Comparison of ENCODE assay signal across 1 cellular context in the genomic region with DNA sequence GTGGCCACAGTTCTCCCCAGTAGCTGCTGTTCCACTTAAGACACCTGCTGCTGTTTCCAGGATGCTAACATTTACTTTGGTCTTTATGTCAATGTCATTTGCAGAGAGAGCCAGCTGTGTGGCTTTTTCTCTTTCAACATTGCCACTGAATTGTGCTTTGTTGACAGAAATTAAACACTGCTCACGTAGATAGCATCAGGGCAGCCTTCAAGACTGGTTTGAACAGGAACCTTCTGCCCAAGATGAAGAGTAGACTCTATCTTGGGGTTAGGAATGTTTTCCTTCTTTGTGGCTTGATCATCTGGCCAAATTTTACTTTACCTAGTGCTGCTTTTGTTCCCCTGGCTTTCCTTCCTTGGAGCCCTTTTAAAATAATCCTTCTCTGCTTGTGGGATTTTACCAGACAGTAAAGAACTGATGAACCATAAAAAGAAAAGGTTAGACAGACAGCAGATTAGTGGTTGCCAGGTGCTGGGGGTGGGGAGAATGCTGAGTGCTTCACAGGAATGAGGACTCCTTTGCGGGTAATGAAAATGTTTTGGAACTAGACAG.
TF ChIP-seq lines count a peak whose summit lies in the region.

No MANE protein-coding gene starts in this region.

TF ChIP-seq in HepG2, 621 proteins besides CTCF, POLR2A, EP300 and RAD21 (continued from another document and continues in another):
- TF ChIP-seq, protein P1, sequence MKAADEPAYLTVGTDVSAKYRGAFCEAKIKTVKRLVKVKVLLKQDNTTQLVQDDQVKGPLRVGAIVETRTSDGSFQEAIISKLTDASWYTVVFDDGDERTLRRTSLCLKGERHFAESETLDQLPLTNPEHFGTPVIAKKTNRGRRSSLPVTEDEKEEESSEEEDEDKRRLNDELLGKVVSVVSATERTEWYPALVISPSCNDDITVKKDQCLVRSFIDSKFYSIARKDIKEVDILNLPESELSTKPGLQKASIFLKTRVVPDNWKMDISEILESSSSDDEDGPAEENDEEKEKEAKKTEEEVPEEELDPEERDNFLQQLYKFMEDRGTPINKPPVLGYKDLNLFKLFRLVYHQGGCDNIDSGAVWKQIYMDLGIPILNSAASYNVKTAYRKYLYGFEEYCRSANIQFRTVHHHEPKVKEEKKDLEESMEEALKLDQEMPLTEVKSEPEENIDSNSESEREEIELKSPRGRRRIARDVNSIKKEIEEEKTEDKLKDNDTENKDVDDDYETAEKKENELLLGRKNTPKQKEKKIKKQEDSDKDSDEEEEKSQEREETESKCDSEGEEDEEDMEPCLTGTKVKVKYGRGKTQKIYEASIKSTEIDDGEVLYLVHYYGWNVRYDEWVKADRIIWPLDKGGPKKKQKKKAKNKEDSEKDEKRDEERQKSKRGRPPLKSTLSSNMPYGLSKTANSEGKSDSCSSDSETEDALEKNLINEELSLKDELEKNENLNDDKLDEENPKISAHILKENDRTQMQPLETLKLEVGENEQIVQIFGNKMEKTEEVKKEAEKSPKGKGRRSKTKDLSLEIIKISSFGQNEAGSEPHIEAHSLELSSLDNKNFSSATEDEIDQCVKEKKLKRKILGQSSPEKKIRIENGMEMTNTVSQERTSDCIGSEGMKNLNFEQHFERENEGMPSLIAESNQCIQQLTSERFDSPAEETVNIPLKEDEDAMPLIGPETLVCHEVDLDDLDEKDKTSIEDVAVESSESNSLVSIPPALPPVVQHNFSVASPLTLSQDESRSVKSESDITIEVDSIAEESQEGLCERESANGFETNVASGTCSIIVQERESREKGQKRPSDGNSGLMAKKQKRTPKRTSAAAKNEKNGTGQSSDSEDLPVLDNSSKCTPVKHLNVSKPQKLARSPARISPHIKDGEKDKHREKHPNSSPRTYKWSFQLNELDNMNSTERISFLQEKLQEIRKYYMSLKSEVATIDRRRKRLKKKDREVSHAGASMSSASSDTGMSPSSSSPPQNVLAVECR (CRISPR knock-in tag; IDR thresholded peaks at IDR 0.05; ENCODE audit: borderline replicate concordance) = peak; percentile 38; the same call in 1 of the 2 replicates
- TF ChIP-seq IRX3 (CRISPR knock-in tag; IDR thresholded peaks at IDR 0.05; ENCODE audit: borderline replicate concordance, low read depth) = no peak
- no peak for TF ChIP-seq TERF1 (CRISPR knock-in tag; IDR thresholded peaks at IDR 0.05)
- TF ChIP-seq ZNF468 (CRISPR knock-in tag; IDR thresholded peaks at IDR 0.05) = no peak
- TF ChIP-seq, protein P2, sequence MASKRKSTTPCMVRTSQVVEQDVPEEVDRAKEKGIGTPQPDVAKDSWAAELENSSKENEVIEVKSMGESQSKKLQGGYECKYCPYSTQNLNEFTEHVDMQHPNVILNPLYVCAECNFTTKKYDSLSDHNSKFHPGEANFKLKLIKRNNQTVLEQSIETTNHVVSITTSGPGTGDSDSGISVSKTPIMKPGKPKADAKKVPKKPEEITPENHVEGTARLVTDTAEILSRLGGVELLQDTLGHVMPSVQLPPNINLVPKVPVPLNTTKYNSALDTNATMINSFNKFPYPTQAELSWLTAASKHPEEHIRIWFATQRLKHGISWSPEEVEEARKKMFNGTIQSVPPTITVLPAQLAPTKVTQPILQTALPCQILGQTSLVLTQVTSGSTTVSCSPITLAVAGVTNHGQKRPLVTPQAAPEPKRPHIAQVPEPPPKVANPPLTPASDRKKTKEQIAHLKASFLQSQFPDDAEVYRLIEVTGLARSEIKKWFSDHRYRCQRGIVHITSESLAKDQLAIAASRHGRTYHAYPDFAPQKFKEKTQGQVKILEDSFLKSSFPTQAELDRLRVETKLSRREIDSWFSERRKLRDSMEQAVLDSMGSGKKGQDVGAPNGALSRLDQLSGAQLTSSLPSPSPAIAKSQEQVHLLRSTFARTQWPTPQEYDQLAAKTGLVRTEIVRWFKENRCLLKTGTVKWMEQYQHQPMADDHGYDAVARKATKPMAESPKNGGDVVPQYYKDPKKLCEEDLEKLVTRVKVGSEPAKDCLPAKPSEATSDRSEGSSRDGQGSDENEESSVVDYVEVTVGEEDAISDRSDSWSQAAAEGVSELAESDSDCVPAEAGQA (IDR thresholded peaks at IDR 0.05; ENCODE audit: low read depth) = no peak
- TF ChIP-seq, protein P2 (CRISPR knock-in tag; IDR thresholded peaks at IDR 0.05; ENCODE audit: borderline replicate concordance) = no peak
- TF ChIP-seq ZNF430 (CRISPR knock-in tag; IDR thresholded peaks at IDR 0.05) = no peak
- no peak for TF ChIP-seq ZNF274 (CRISPR knock-in tag; IDR thresholded peaks at IDR 0.05)
- TF ChIP-seq ZNF33A (CRISPR knock-in tag; IDR thresholded peaks at IDR 0.05; ENCODE audit: borderline replicate concordance) = no peak
- no peak for TF ChIP-seq CHCHD3 (CRISPR knock-in tag; IDR thresholded peaks at IDR 0.05)
- TF ChIP-seq CREB1 (IDR thresholded peaks at IDR 0.05) = no peak
- TF ChIP-seq CREB1 (CRISPR knock-in tag; IDR thresholded peaks at IDR 0.05) = no peak; the same call in 1 of the 2 replicates
- TF ChIP-seq, protein P3, sequence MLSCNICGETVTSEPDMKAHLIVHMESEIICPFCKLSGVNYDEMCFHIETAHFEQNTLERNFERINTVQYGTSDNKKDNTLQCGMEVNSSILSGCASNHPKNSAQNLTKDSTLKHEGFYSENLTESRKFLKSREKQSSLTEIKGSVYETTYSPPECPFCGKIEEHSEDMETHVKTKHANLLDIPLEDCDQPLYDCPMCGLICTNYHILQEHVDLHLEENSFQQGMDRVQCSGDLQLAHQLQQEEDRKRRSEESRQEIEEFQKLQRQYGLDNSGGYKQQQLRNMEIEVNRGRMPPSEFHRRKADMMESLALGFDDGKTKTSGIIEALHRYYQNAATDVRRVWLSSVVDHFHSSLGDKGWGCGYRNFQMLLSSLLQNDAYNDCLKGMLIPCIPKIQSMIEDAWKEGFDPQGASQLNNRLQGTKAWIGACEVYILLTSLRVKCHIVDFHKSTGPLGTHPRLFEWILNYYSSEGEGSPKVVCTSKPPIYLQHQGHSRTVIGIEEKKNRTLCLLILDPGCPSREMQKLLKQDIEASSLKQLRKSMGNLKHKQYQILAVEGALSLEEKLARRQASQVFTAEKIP (CRISPR knock-in tag; IDR thresholded peaks at IDR 0.05; ENCODE audit: borderline replicate concordance) = no peak
- TF ChIP-seq, protein P4, sequence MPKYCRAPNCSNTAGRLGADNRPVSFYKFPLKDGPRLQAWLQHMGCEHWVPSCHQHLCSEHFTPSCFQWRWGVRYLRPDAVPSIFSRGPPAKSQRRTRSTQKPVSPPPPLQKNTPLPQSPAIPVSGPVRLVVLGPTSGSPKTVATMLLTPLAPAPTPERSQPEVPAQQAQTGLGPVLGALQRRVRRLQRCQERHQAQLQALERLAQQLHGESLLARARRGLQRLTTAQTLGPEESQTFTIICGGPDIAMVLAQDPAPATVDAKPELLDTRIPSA (CRISPR knock-in tag; IDR thresholded peaks at IDR 0.05; ENCODE audit: borderline replicate concordance) = no peak
- TF ChIP-seq ZNF546 (CRISPR knock-in tag; conservative IDR thresholded peaks at IDR 0.05) = no peak
- no peak for TF ChIP-seq ATRX (CRISPR knock-in tag; IDR thresholded peaks at IDR 0.05; ENCODE audit: borderline replicate concordance)
- TF ChIP-seq MXI1 (IDR thresholded peaks at IDR 0.05; ENCODE audit: borderline replicate concordance, low read depth, low read length) = no peak
- TF ChIP-seq KDM3A (CRISPR knock-in tag; IDR thresholded peaks at IDR 0.05; ENCODE audit: low read depth) = no peak
- TF ChIP-seq MAFK (conservative IDR thresholded peaks at IDR 0.05 in 1 of 2, IDR thresholded peaks at IDR 0.05 in 1 of 2; ENCODE audit: low read length in 2 of 2) = peak; percentile 87 to 92
- TF ChIP-seq, protein P5, sequence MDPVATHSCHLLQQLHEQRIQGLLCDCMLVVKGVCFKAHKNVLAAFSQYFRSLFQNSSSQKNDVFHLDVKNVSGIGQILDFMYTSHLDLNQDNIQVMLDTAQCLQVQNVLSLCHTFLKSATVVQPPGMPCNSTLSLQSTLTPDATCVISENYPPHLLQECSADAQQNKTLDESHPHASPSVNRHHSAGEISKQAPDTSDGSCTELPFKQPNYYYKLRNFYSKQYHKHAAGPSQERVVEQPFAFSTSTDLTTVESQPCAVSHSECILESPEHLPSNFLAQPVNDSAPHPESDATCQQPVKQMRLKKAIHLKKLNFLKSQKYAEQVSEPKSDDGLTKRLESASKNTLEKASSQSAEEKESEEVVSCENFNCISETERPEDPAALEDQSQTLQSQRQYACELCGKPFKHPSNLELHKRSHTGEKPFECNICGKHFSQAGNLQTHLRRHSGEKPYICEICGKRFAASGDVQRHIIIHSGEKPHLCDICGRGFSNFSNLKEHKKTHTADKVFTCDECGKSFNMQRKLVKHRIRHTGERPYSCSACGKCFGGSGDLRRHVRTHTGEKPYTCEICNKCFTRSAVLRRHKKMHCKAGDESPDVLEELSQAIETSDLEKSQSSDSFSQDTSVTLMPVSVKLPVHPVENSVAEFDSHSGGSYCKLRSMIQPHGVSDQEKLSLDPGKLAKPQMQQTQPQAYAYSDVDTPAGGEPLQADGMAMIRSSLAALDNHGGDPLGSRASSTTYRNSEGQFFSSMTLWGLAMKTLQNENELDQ (CRISPR knock-in tag; IDR thresholded peaks at IDR 0.05; ENCODE audit: borderline replicate concordance) = no peak
- no peak for TF ChIP-seq AHR (CRISPR knock-in tag; IDR thresholded peaks at IDR 0.05)
- TF ChIP-seq HMG20A (CRISPR knock-in tag; IDR thresholded peaks at IDR 0.05; ENCODE audit: borderline replicate concordance) = peak; percentile 59; the same call in 1 of the 2 replicates
- TF ChIP-seq ZNF749 (CRISPR knock-in tag; IDR thresholded peaks at IDR 0.05; ENCODE audit: borderline replicate concordance) = no peak
- TF ChIP-seq, protein P6, sequence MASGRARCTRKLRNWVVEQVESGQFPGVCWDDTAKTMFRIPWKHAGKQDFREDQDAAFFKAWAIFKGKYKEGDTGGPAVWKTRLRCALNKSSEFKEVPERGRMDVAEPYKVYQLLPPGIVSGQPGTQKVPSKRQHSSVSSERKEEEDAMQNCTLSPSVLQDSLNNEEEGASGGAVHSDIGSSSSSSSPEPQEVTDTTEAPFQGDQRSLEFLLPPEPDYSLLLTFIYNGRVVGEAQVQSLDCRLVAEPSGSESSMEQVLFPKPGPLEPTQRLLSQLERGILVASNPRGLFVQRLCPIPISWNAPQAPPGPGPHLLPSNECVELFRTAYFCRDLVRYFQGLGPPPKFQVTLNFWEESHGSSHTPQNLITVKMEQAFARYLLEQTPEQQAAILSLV (CRISPR knock-in tag; IDR thresholded peaks at IDR 0.05; ENCODE audit: borderline replicate concordance) = no peak
- TF ChIP-seq, protein P7, sequence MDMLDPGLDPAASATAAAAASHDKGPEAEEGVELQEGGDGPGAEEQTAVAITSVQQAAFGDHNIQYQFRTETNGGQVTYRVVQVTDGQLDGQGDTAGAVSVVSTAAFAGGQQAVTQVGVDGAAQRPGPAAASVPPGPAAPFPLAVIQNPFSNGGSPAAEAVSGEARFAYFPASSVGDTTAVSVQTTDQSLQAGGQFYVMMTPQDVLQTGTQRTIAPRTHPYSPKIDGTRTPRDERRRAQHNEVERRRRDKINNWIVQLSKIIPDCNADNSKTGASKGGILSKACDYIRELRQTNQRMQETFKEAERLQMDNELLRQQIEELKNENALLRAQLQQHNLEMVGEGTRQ (IDR thresholded peaks at IDR 0.05; ENCODE audit: low read depth, low read length) = no peak
- TF ChIP-seq, protein P7 (CRISPR knock-in tag; IDR thresholded peaks at IDR 0.05; ENCODE audit: borderline replicate concordance) = no peak
- TF ChIP-seq RFX5 (IDR thresholded peaks at IDR 0.05; ENCODE audit: low read depth, low read length) = no peak
- TF ChIP-seq ZNF441 (CRISPR knock-in tag; IDR thresholded peaks at IDR 0.05; ENCODE audit: borderline replicate concordance) = no peak
- TF ChIP-seq ZNF20 (CRISPR knock-in tag; IDR thresholded peaks at IDR 0.05) = no peak
- no peak for TF ChIP-seq ZNF160 (CRISPR knock-in tag; IDR thresholded peaks at IDR 0.05)
- no peak for TF ChIP-seq ZBTB26 (CRISPR knock-in tag; IDR thresholded peaks at IDR 0.05; ENCODE audit: borderline replicate concordance)
